In genomic region chr3:13891017-13891392, GRCh38 we compare ENCODE assay signal across 17 cellular contexts. TPM values are rescaled to one million over a fixed set of nuclear protein-coding genes. Genes with fewer than 3 reads are reported as not detected.
A peak's percentile ranks its signal among the peaks of the same experiment; 100 is the strongest.
DNase-seq lines count a peak whose midpoint lies in the region; ATAC-seq and TF ChIP-seq lines count a peak whose summit lies in the region.
"Had no signal": no experiment of that assay in that cellular context is flagged by ENCODE, and none has a peak within 500 bp of the region (broad histone marks: within the 10 kb centered on the region; RNA-seq: fewer than 3 reads in every experiment).

No MANE protein-coding gene starts in this region.

- intact Hi-C loops in HCT116 (cut with micrococcal nuclease): no loop called here

- H3K4me1 ChIP-seq in HCT116 (ENCODE audit: control insufficient read depth in 1 of 2, insufficient read depth in 2 of 2, low read length in 2 of 2) (peaks cover 7 to 24% of the 10 kb centered on the region in 2 experiments; a peak in 3 of 4 replicates), trophoblast cell (ENCODE audit: control insufficient read depth in 1 of 2, insufficient read depth in 2 of 2, low read length in 2 of 2) (peaks cover 3 to 5% of the 10 kb centered on the region in 2 experiments)

- H3K4me2 ChIP-seq in HCT116 (ENCODE audit: low read length): no peak overlapping the region
- H3K4me2 ChIP-seq in trophoblast cell (ENCODE audit: low read length): no peak overlapping the region
- H3K4me2 ChIP-seq: hepatocyte had no signal

- no peak overlapping the region for H3K27ac ChIP-seq in HCT116 (ENCODE audit: low read depth, low read length)
- H3K27ac ChIP-seq in trophoblast cell (ENCODE audit: low read depth, low read length): no peak overlapping the region
- H3K27ac ChIP-seq in coronary artery: peak overlapping the region in 1 of 2 donors; percentile 25
- H3K27ac ChIP-seq: GM23248, hepatocyte, pancreas, tibial nerve had no signal

- in situ Hi-C loops in G401 (cut with HindIII; ENCODE audit: low sequenced_read_pairs): no loop called here

- H3K36me3 ChIP-seq in HCT116 (ENCODE audit: control insufficient read depth in 1 of 2, insufficient read depth in 2 of 2, low read length in 2 of 2) (no peaks in the 10 kb centered on the region), trophoblast cell (ENCODE audit: control insufficient read depth in 1 of 2, insufficient read depth in 2 of 2, low read length in 2 of 2) (no peaks in the 10 kb centered on the region)
- H3K36me3 ChIP-seq: pancreas, tibial nerve had no signal

- no peak overlapping the region for H2BK120ac ChIP-seq in trophoblast cell (ENCODE audit: insufficient read depth, low read length, poor library complexity)

- RAD21 ChIA-PET in HCT116 (lab: Charles Lee; ENCODE audit: low non-redundant PET in 1 of 2, low total read pairs in 2 of 2, uncharacterized antibody in 2 of 2, unreplicated experiment in 2 of 2): no interaction called here

- H2AFZ ChIP-seq in HCT116 (ENCODE audit: low read depth, low read length, poor library complexity, severe bottlenecking) (peak overlapping the region; percentile 17), trophoblast cell (ENCODE audit: insufficient read depth, low read length, poor library complexity) (no peak overlapping the region)
- H2AFZ ChIP-seq: GM23248, hepatocyte had no signal

- H3K9me3 ChIP-seq in HCT116 (ENCODE audit: control insufficient read depth in 1 of 2, insufficient read depth in 1 of 2, low read depth in 1 of 2, low read length in 2 of 2) (no peaks in the 10 kb centered on the region), trophoblast cell (ENCODE audit: insufficient read depth, low read depth, low read length) (no peaks in the 10 kb centered on the region)
- H3K9me3 ChIP-seq: pancreas, tibial nerve had no signal

- POLR2A ChIA-PET in HCT116 (lab: Charles Lee): no interaction called here
- POLR2A ChIA-PET in activated naive CD8-positive, alpha-beta T cell treated with anti-CD3 and anti-CD28 coated beads, Interleukin-2, amount 10 ng/mL, durations not matched to agents 7 days and 5 days (lab: Charles Lee): interaction anchor here (0.9 to 1.3 kb wide), 4 partner anchors 234 to 411 kb away, joined by 3 to 7 read pairs (median 4); partner anchors contain the start of genes CHCHD4, HDAC11, LSM3 and TMEM43

- TF ChIP-seq RAD21 in HCT116 (IDR thresholded peaks at IDR 0.05; ENCODE audit: low read depth): no peak

- no peak overlapping the region for H2AK5ac ChIP-seq in trophoblast cell (ENCODE audit: low read length)

- H3K9ac ChIP-seq in HCT116 (ENCODE audit: low read length) (no peak overlapping the region), trophoblast cell (ENCODE audit: low read length) (peak overlapping the region; percentile 50)
- H3K9ac ChIP-seq: GM23248 had no signal

- H4K8ac ChIP-seq in trophoblast cell (ENCODE audit: low read depth, low read length): no peak overlapping the region

- CTCF ChIA-PET in HCT116 (lab: Charles Lee): interaction anchor here (15.0 kb wide), 1 partner anchor 235 kb away, joined by 297 read pairs; no protein-coding TSS in a partner anchor

- H3K4me3 Mint-ChIP-seq in activated naive CD4-positive, alpha-beta T cell treated with anti-CD3 and anti-CD28 coated beads, Interleukin-2, amount 50 U/mL, for 24 hours: no peak overlapping the region
- H3K4me3 Mint-ChIP-seq in activated naive CD8-positive, alpha-beta T cell treated with anti-CD3 and anti-CD28 coated beads, Interleukin-2, amount 10 ng/mL, durations not matched to agents 7 days and 5 days: peak overlapping the region; percentile 65
- H3K4me3 Mint-ChIP-seq: memory B cell; stimulated activated naive B cell treated with anti-CD40 and anti-IgM and Interleukin-4, amounts not matched to agents 10 μg/mL and 1 μg/mL and 100 μg/mL, for 72 hours; WTC11 had no signal

- H3K9me3 Mint-ChIP-seq in activated naive CD4-positive, alpha-beta T cell treated with anti-CD3 and anti-CD28 coated beads, Interleukin-2, amount 50 U/mL, for 24 hours: no peaks in the 10 kb centered on the region
- no peaks in the 10 kb centered on the region for H3K9me3 Mint-ChIP-seq in activated naive CD8-positive, alpha-beta T cell treated with anti-CD3 and anti-CD28 coated beads, Interleukin-2, amount 10 ng/mL, durations not matched to agents 7 days and 5 days

- no TSS peak for BruUV-seq in HCT116 (replicated peaks; lab: Mats Ljungman, UMichigan)

- H3K4me3 ChIP-seq in HCT116 (replicated peaks in 1 of 2; ENCODE audit: low read depth in 1 of 2, low read length in 2 of 2) (no peak overlapping the region), trophoblast cell (ENCODE audit: low read depth, low read length) (no peak overlapping the region), coronary artery (no peak overlapping the region)
- H3K4me3 ChIP-seq: GM23248, hepatocyte, pancreas, tibial nerve had no signal

- no peak overlapping the region for H4K91ac ChIP-seq in trophoblast cell (ENCODE audit: low read depth, low read length)

- H2BK5ac ChIP-seq in trophoblast cell (ENCODE audit: low read depth, low read length, poor library complexity): no peak overlapping the region

- DNase-seq in activated naive CD4-positive, alpha-beta T cell treated with Interleukin-2 at 50 U/mL for 16 hours: no peak
- no peak for DNase-seq in HCT116 (ENCODE audit: low read depth, low spot score)
- DNase-seq in activated naive CD8-positive, alpha-beta T cell treated with anti-CD3 and anti-CD28 coated beads, Interleukin-2, amount 10 ng/mL, durations not matched to agents 7 days and 5 days: no peak
- no peak for DNase-seq in trophoblast cell
- DNase-seq in coronary artery (ENCODE audit: low spot score): no peak
- no peak for DNase-seq in G401 (ENCODE audit: low spot score)
- DNase-seq: GM23248; NCI-H1105; stimulated activated naive B cell treated with anti-CD40 and anti-IgM and Interleukin-4, amounts not matched to agents 10 μg/mL and 1 μg/mL and 100 μg/mL, for 72 hours had no signal

- H3K23ac ChIP-seq in trophoblast cell (ENCODE audit: low read length): no peak overlapping the region

- no peak for TF ChIP-seq CTCF in HCT116 (IDR thresholded peaks at IDR 0.05 in 2 of 3, conservative IDR thresholded peaks at IDR 0.05 in 1 of 3; ENCODE audit: borderline replicate concordance in 1 of 3, insufficient read depth in 1 of 3, low read depth in 2 of 3, low read length in 2 of 3)
- TF ChIP-seq CTCF in coronary artery (IDR thresholded peaks at IDR 0.05): no peak

- no peaks in the 10 kb centered on the region for H3K9me2 ChIP-seq in HCT116 (ENCODE audit: insufficient read depth)

- no peak for TF ChIP-seq POLR2A in HCT116 (IDR thresholded peaks at IDR 0.05; ENCODE audit: borderline replicate concordance, extremely low read depth, insufficient read depth, insufficient read length)

- H3K4ac ChIP-seq in trophoblast cell (ENCODE audit: low read depth, low read length): no peak overlapping the region

- ATAC-seq in HCT116 (no peak), HG02885 (IDR thresholded peaks at IDR 0.05; ENCODE audit: poor library complexity, unreplicated experiment) (no peak)
- ATAC-seq in activated naive CD8-positive, alpha-beta T cell treated with anti-CD3 and anti-CD28 coated beads, Interleukin-2, amount 10 ng/mL, durations not matched to agents 7 days and 5 days (ENCODE audit: low read depth): no peak
- ATAC-seq: pancreas; sciatic nerve; stimulated activated naive B cell treated with anti-CD40 and anti-IgM and Interleukin-4, amounts not matched to agents 10 μg/mL and 1 μg/mL and 100 μg/mL, for 72 hours; WTC11 had no signal

- no peak overlapping the region for H2BK12ac ChIP-seq in trophoblast cell (ENCODE audit: low read length)

- no peak overlapping the region for H4K12ac ChIP-seq in trophoblast cell (ENCODE audit: low read depth, low read length)

- no peak overlapping the region for H3K18ac ChIP-seq in trophoblast cell (ENCODE audit: low read length)

- no peaks in the 10 kb centered on the region for H3K27me3 Mint-ChIP-seq in activated naive CD4-positive, alpha-beta T cell treated with anti-CD3 and anti-CD28 coated beads, Interleukin-2, amount 50 U/mL, for 24 hours
- H3K27me3 Mint-ChIP-seq in activated naive CD8-positive, alpha-beta T cell treated with anti-CD3 and anti-CD28 coated beads, Interleukin-2, amount 10 ng/mL, durations not matched to agents 7 days and 5 days: peaks cover 4% of the 10 kb centered on the region

- H3K27me3 ChIP-seq in HCT116 (ENCODE audit: insufficient read depth, low read length): no peaks in the 10 kb centered on the region
- peaks cover 6% of the 10 kb centered on the region for H3K27me3 ChIP-seq in trophoblast cell (ENCODE audit: insufficient read depth, low read length)
- H3K27me3 ChIP-seq: pancreas had no signal

- peak overlapping the region; percentile 85 for H3K27ac Mint-ChIP-seq in activated naive CD4-positive, alpha-beta T cell treated with anti-CD3 and anti-CD28 coated beads, Interleukin-2, amount 50 U/mL, for 24 hours
- peak overlapping the region; percentile 95 for H3K27ac Mint-ChIP-seq in activated naive CD8-positive, alpha-beta T cell treated with anti-CD3 and anti-CD28 coated beads, Interleukin-2, amount 10 ng/mL, durations not matched to agents 7 days and 5 days
- H3K27ac Mint-ChIP-seq: memory B cell; stimulated activated naive B cell treated with anti-CD40 and anti-IgM and Interleukin-4, amounts not matched to agents 10 μg/mL and 1 μg/mL and 100 μg/mL, for 72 hours; WTC11 had no signal

- H4K20me1 ChIP-seq in HCT116 (ENCODE audit: insufficient read depth): no peaks in the 10 kb centered on the region

- H3K36me3 Mint-ChIP-seq in activated naive CD4-positive, alpha-beta T cell treated with anti-CD3 and anti-CD28 coated beads, Interleukin-2, amount 50 U/mL, for 24 hours: no peaks in the 10 kb centered on the region
- H3K36me3 Mint-ChIP-seq in activated naive CD8-positive, alpha-beta T cell treated with anti-CD3 and anti-CD28 coated beads, Interleukin-2, amount 10 ng/mL, durations not matched to agents 7 days and 5 days: no peaks in the 10 kb centered on the region
- H3K36me3 Mint-ChIP-seq: memory B cell; stimulated activated naive B cell treated with anti-CD40 and anti-IgM and Interleukin-4, amounts not matched to agents 10 μg/mL and 1 μg/mL and 100 μg/mL, for 72 hours; WTC11 had no signal

- H3K79me2 ChIP-seq in HCT116 (ENCODE audit: insufficient read depth, low read length) (no peaks in the 10 kb centered on the region), trophoblast cell (ENCODE audit: control insufficient read depth, insufficient read depth, low read length, poor library complexity) (no peaks in the 10 kb centered on the region)
- H3K79me2 ChIP-seq: hepatocyte had no signal

- no peaks in the 10 kb centered on the region for H3K79me1 ChIP-seq in trophoblast cell (ENCODE audit: low read length)

- H3K14ac ChIP-seq in trophoblast cell (ENCODE audit: low read length): no peak overlapping the region

- H3K4me1 Mint-ChIP-seq in activated naive CD4-positive, alpha-beta T cell treated with anti-CD3 and anti-CD28 coated beads, Interleukin-2, amount 50 U/mL, for 24 hours: peaks cover 43% of the 10 kb centered on the region
- H3K4me1 Mint-ChIP-seq in activated naive CD8-positive, alpha-beta T cell treated with anti-CD3 and anti-CD28 coated beads, Interleukin-2, amount 10 ng/mL, durations not matched to agents 7 days and 5 days: peaks cover 15% of the 10 kb centered on the region

RNA-seq across cellular contexts. Expression of gene WNT7A, which starts 11.1 kb away (rescaled TPM):
- 0.34 TPM for total RNA-seq in HCT116 (2021; ENCODE audit: unreplicated experiment)
- polyA plus RNA-seq in HCT116 (2012): 0.56 and 0.91 TPM in 2 replicates
- 1 to 10 TPM; 1.5 TPM for total RNA-seq in activated naive CD8-positive, alpha-beta T cell treated with anti-CD3 and anti-CD28 coated beads, Interleukin-2, amount 10 ng/mL, durations not matched to agents 7 days and 5 days
- 0.37 and 0.46 TPM in 2 replicates for polyA plus RNA-seq in trophoblast cell (2013)
- not detected in 2 replicates for total RNA-seq in G401 (2014; rRNA removed; shearing (Covaris generic))
- total RNA-seq: GM23248, sciatic nerve had no signal
- polyA plus RNA-seq: GM23248 had no signal
